ENCODE assay signal across 8 cellular contexts in genomic region chr22:40036591-40037225, GRCh38. TPM values are rescaled to one million over a fixed set of nuclear protein-coding genes. Genes with fewer than 3 reads are reported as not detected.
DNase-seq lines count a peak whose midpoint lies in the region; ATAC-seq and TF ChIP-seq lines count a peak whose summit lies in the region.

No MANE protein-coding gene starts in this region.

- H3K27ac ChIP-seq in OCI-LY3 (ENCODE audit: low read length) (no peak overlapping the region), uterus (no peak overlapping the region)

- H3K4me3 Mint-ChIP-seq in activated T-cell treated with anti-CD3 and anti-CD28 coated beads, Interleukin-2, amount 50 U/mL, for 72 hours = no peak overlapping the region
- no peak overlapping the region for H3K4me3 Mint-ChIP-seq in neural crest cell

- peaks cover 11% of the 10 kb centered on the region for H3K4me1 Mint-ChIP-seq in activated T-cell treated with anti-CD3 and anti-CD28 coated beads, Interleukin-2, amount 50 U/mL, for 72 hours (ENCODE audit: low read depth)
- no peaks in the 10 kb centered on the region for H3K4me1 Mint-ChIP-seq in neural crest cell

- peaks cover 10% of the 10 kb centered on the region for H3K27me3 Mint-ChIP-seq in activated T-cell treated with anti-CD3 and anti-CD28 coated beads, Interleukin-2, amount 50 U/mL, for 72 hours (ENCODE audit: low read depth)
- peaks cover 54% of the 10 kb centered on the region for H3K27me3 Mint-ChIP-seq in neural crest cell (ENCODE audit: low read depth)

- H3K36me3 Mint-ChIP-seq in activated T-cell treated with anti-CD3 and anti-CD28 coated beads, Interleukin-2, amount 50 U/mL, for 72 hours (ENCODE audit: insufficient read depth in 2 of 2) = no peaks in the 10 kb centered on the region
- H3K36me3 Mint-ChIP-seq in neural crest cell (ENCODE audit: low read depth) = no peaks in the 10 kb centered on the region

- no peak for TF ChIP-seq POLR2A in uterus (IDR thresholded peaks at IDR 0.05)

- no peaks in the 10 kb centered on the region for H3K79me2 ChIP-seq in OCI-LY3 (ENCODE audit: low read length)

- H3K27ac Mint-ChIP-seq in activated T-cell treated with anti-CD3 and anti-CD28 coated beads, Interleukin-2, amount 50 U/mL, for 72 hours = no peak overlapping the region
- no peak overlapping the region for H3K27ac Mint-ChIP-seq in neural crest cell (ENCODE audit: unreplicated experiment)

- peak; percentile 60 for DNase-seq in COR-L47 (lab: John Stamatoyannopoulos, UW)
- peak in 64 of 76 experiments; percentile 16 to 77 (median 50) for DNase-seq in HUDEP-2 (lab: John Stamatoyannopoulos, UW; ENCODE audit: unreplicated experiment in 76 of 76)
- DNase-seq in activated T-cell treated with anti-CD3 and anti-CD28 coated beads, Interleukin-2, amount 50 U/mL, for 72 hours = peak; percentile 65 to 66
- peak; percentile 86 for DNase-seq in fibroblast of pulmonary artery (ENCODE audit: low read depth)
- peak; percentile 67 for DNase-seq in neural crest cell (ENCODE audit: low read depth, low spot score)
- DNase-seq in uterus = peak in 1 of 2 donors; percentile 32

- TF ChIP-seq CTCF in OCI-LY3 (IDR thresholded peaks at IDR 0.05; ENCODE audit: low read depth, low read length) (peak; percentile 98), fibroblast of pulmonary artery (IDR thresholded peaks at IDR 0.05; ENCODE audit: low read length, missing control alignments) (peak; percentile 84), neural crest cell (conservative IDR thresholded peaks at IDR 0.05) (peak; percentile 83), uterus (IDR thresholded peaks at IDR 0.05) (peak; percentile 42 to 66 (median 58))

- peak; percentile 78 to 85 for ATAC-seq in activated T-cell treated with anti-CD3 and anti-CD28 coated beads, Interleukin-2, amount 50 U/mL, for 72 hours (replicated peaks in 1 of 2)
- ATAC-seq in HG03432 (IDR thresholded peaks at IDR 0.05; ENCODE audit: unreplicated experiment) = no peak

- H3K9ac ChIP-seq in OCI-LY3 (ENCODE audit: low read length) = no peak overlapping the region

- H3K4me2 ChIP-seq in OCI-LY3 (ENCODE audit: low read length) = peak overlapping the region; percentile 48

- H2AFZ ChIP-seq in OCI-LY3 (ENCODE audit: low read depth, low read length) = peak overlapping the region; percentile 86

- no peaks in the 10 kb centered on the region for H4K20me1 ChIP-seq in OCI-LY3 (ENCODE audit: insufficient read depth, low read length)

- H3K27me3 ChIP-seq in OCI-LY3 (ENCODE audit: low read depth, low read length) (peaks cover 38% of the 10 kb centered on the region), uterus (no peaks in the 10 kb centered on the region)

- intact Hi-C loops in uterus (cut with DNase I; ENCODE audit: low total_unique reads) = no loop called here

- H3K9me3 ChIP-seq in OCI-LY3 (ENCODE audit: insufficient read depth, low read length) = no peaks in the 10 kb centered on the region
- H3K9me3 ChIP-seq in uterus = no peaks in the 10 kb centered on the region

- H3K4me3 ChIP-seq in OCI-LY3 (ENCODE audit: low read length) (no peak overlapping the region), fibroblast of pulmonary artery (replicated peaks; ENCODE audit: low read depth, low read length) (no peak overlapping the region), uterus (no peak overlapping the region)

- no peaks in the 10 kb centered on the region for H3K9me3 Mint-ChIP-seq in activated T-cell treated with anti-CD3 and anti-CD28 coated beads, Interleukin-2, amount 50 U/mL, for 72 hours
- no peaks in the 10 kb centered on the region for H3K9me3 Mint-ChIP-seq in neural crest cell

- H3K4me1 ChIP-seq in OCI-LY3 (ENCODE audit: low read length) = no peaks in the 10 kb centered on the region; the same call in none of the 2 replicates
- H3K4me1 ChIP-seq in uterus = no peaks in the 10 kb centered on the region

- no peaks in the 10 kb centered on the region for H3K36me3 ChIP-seq in OCI-LY3 (replicated peaks; ENCODE audit: low read depth, low read length)
- no peaks in the 10 kb centered on the region for H3K36me3 ChIP-seq in uterus

RNA-seq across cellular contexts. Expression of gene FAM83F, which starts 42.0 kb away (rescaled TPM):
- total RNA-seq in activated T-cell treated with anti-CD3 and anti-CD28 coated beads, Interleukin-2, amount 50 U/mL, for 72 hours = under 1 TPM; 0.81 to 0.89 TPM
- total RNA-seq in neural crest cell (2.8 and 3.1 TPM in 2 replicates), uterus (1 to 10 TPM in 1 of 4 donors, under 1 TPM in 3; under 0.01 to 2.6 (median 0.11) TPM)
